Comparison of ENCODE assay signal across 1 cellular context in genomic region chr10:100267237-100268104, GRCh38.
TF ChIP-seq lines count a peak whose summit lies in the region.

CWF19L1 (minus strand) TSS chr10:100267638; CDS start chr10:100267593, 45 bp downstream.

TF ChIP-seq in HepG2, 621 proteins besides CTCF, POLR2A, EP300 and RAD21 (continued from another document and continues in another):
- TF ChIP-seq PLSCR1 (CRISPR knock-in tag; IDR thresholded peaks at IDR 0.05; ENCODE audit: borderline replicate concordance) (no peak), KLF16 (CRISPR knock-in tag; IDR thresholded peaks at IDR 0.05) (peak in 1 of 2 experiments; percentile 82; a peak in 1 of 4 replicates), SMARCC2 (IDR thresholded peaks at IDR 0.05) (no peak), ZNF343 (CRISPR knock-in tag; IDR thresholded peaks at IDR 0.05) (no peak), ZNF230 (CRISPR knock-in tag; IDR thresholded peaks at IDR 0.05) (no peak), ZNF407 (CRISPR knock-in tag; IDR thresholded peaks at IDR 0.05; ENCODE audit: not compliant biosample characterization) (no peak), ZNF770 (CRISPR knock-in tag; IDR thresholded peaks at IDR 0.05) (0 out of 2 replicates have a peak, but pooled peaks have one; percentile 40), ZNF678 (CRISPR knock-in tag; IDR thresholded peaks at IDR 0.05) (no peak), ATM (IDR thresholded peaks at IDR 0.05; ENCODE audit: borderline replicate concordance) (no peak), ZBTB14 (CRISPR knock-in tag; IDR thresholded peaks at IDR 0.05) (no peak), ZNF674 (CRISPR knock-in tag; IDR thresholded peaks at IDR 0.05; ENCODE audit: low read depth) (no peak), ATF1 (CRISPR knock-in tag; IDR thresholded peaks at IDR 0.05) (peak; percentile 99), HNF1B (CRISPR knock-in tag; IDR thresholded peaks at IDR 0.05) (peak; percentile 87), POGZ (CRISPR knock-in tag; IDR thresholded peaks at IDR 0.05) (peak; percentile 90), TMF1 (CRISPR knock-in tag; IDR thresholded peaks at IDR 0.05; ENCODE audit: low read depth) (no peak), ZNF670 (CRISPR knock-in tag; IDR thresholded peaks at IDR 0.05; ENCODE audit: borderline replicate concordance) (peak; percentile 76; the same call in 1 of the 2 replicates), CSRNP1 (CRISPR knock-in tag; IDR thresholded peaks at IDR 0.05) (0 out of 2 replicates have a peak, but pooled peaks have one; percentile 17), TARDBP (CRISPR knock-in tag; IDR thresholded peaks at IDR 0.05) (peak; percentile 90; the same call in 1 of the 2 replicates), ZNF839 (CRISPR knock-in tag; IDR thresholded peaks at IDR 0.05; ENCODE audit: borderline replicate concordance) (no peak), NFE2L2 (IDR thresholded peaks at IDR 0.05; ENCODE audit: low read length) (no peak), HCFC1 (IDR thresholded peaks at IDR 0.05; ENCODE audit: low read depth, low read length) (peak; percentile 59; the same call in 1 of the 2 replicates), UBTF (CRISPR knock-in tag; IDR thresholded peaks at IDR 0.05) (no peak), MTERF4 (CRISPR knock-in tag; IDR thresholded peaks at IDR 0.05) (no peak; the same call in 1 of the 2 replicates), RNF219 (CRISPR knock-in tag; IDR thresholded peaks at IDR 0.05) (no peak), TEAD2 (CRISPR knock-in tag; IDR thresholded peaks at IDR 0.05) (no peak), FOXJ3 (CRISPR knock-in tag; IDR thresholded peaks at IDR 0.05; ENCODE audit: borderline replicate concordance) (no peak), ZMAT3 (CRISPR knock-in tag; conservative IDR thresholded peaks at IDR 0.05) (0 out of 2 replicates have a peak, but pooled peaks have one; percentile 29), KLF6 (CRISPR knock-in tag; IDR thresholded peaks at IDR 0.05) (no peak), DDIT3 (CRISPR knock-in tag; IDR thresholded peaks at IDR 0.05) (no peak), GTF2F1 (IDR thresholded peaks at IDR 0.05; ENCODE audit: low read length) (no peak), ZSCAN20 (CRISPR knock-in tag; IDR thresholded peaks at IDR 0.05; ENCODE audit: borderline replicate concordance) (no peak), TBX3 (IDR thresholded peaks at IDR 0.05; ENCODE audit: borderline replicate concordance) (no peak), ZNF546 (CRISPR knock-in tag; conservative IDR thresholded peaks at IDR 0.05) (0 out of 2 replicates have a peak, but pooled peaks have one; percentile 34), ZNF335 (CRISPR knock-in tag; IDR thresholded peaks at IDR 0.05) (no peak; the same call in 1 of the 2 replicates), SNAPC5 (CRISPR knock-in tag; IDR thresholded peaks at IDR 0.05; ENCODE audit: borderline replicate concordance) (no peak), MAFG (CRISPR knock-in tag; IDR thresholded peaks at IDR 0.05) (no peak), NR2F2 (IDR thresholded peaks at IDR 0.05; ENCODE audit: borderline replicate concordance, low read depth) (0 out of 2 replicates have a peak, but pooled peaks have one; percentile 37)
